Comparison of ENCODE assay signal across 1 cellular context in genomic region chr16:1911467-1912214, GRCh38.
TF ChIP-seq lines count a peak whose summit lies in the region.

No MANE protein-coding gene starts in this region.

TF ChIP-seq in H1, 55 proteins besides CTCF, POLR2A, EP300 and RAD21:
- TF ChIP-seq TCF12 (IDR thresholded peaks at IDR 0.05; ENCODE audit: low read depth, low read length), result no peak
- TF ChIP-seq E2F6 (IDR thresholded peaks at IDR 0.05), result no peak
- TF ChIP-seq CBX8 (IDR thresholded peaks at IDR 0.05; ENCODE audit: borderline replicate concordance, low read depth, low read length), result no peak
- TF ChIP-seq, protein P1, sequence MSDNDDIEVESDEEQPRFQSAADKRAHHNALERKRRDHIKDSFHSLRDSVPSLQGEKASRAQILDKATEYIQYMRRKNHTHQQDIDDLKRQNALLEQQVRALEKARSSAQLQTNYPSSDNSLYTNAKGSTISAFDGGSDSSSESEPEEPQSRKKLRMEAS (IDR thresholded peaks at IDR 0.05), result no peak
- TF ChIP-seq CHD1 (IDR thresholded peaks at IDR 0.05; ENCODE audit: low read depth, low read length), result no peak
- no peak for TF ChIP-seq KDM5A (IDR thresholded peaks at IDR 0.05; ENCODE audit: low read length)
- no peak for TF ChIP-seq RXRA (IDR thresholded peaks at IDR 0.05; ENCODE audit: insufficient read depth, low read depth, low read length)
- TF ChIP-seq FOSL1 (IDR thresholded peaks at IDR 0.05; ENCODE audit: insufficient read depth, low read depth, low read length), result no peak
- no peak for TF ChIP-seq ZNF274 (IDR thresholded peaks at IDR 0.05; ENCODE audit: borderline replicate concordance, extremely low read depth, low read length)
- TF ChIP-seq RNF2 (IDR thresholded peaks at IDR 0.05; ENCODE audit: borderline replicate concordance, low read depth, low read length, missing control alignments, poor library complexity, severe bottlenecking), result no peak
- no peak for TF ChIP-seq ASH2L (IDR thresholded peaks at IDR 0.05; ENCODE audit: low read length)
- TF ChIP-seq JUND (IDR thresholded peaks at IDR 0.05; ENCODE audit: low read length), result no peak
- no peak for TF ChIP-seq USF2 (IDR thresholded peaks at IDR 0.05; ENCODE audit: low read length)
- no peak for TF ChIP-seq SIX5 (IDR thresholded peaks at IDR 0.05; ENCODE audit: low read depth, low read length)
- no peak for TF ChIP-seq SUZ12 (IDR thresholded peaks at IDR 0.05; ENCODE audit: low read length)
- TF ChIP-seq EZH2 (IDR thresholded peaks at IDR 0.05; ENCODE audit: low read depth, low read length, severe bottlenecking), result no peak
- TF ChIP-seq TAF7 (optimal IDR thresholded peaks at IDR 0.05; ENCODE audit: borderline replicate concordance, low read depth, low read length), result no peak
- TF ChIP-seq HDAC2 (IDR thresholded peaks at IDR 0.05; ENCODE audit: borderline replicate concordance in 1 of 2, low read depth in 2 of 2, low read length in 2 of 2), result no peak
